6 cellular contexts compared by ENCODE assay signal in genomic region chr5:96395295-96395694, GRCh38. TPM values are rescaled to one million over a fixed set of nuclear protein-coding genes. Genes with fewer than 3 reads are reported as not detected.
"Had no signal": no experiment of that assay in that cellular context is flagged by ENCODE, and none has a peak within 500 bp of the region (broad histone marks: within the 10 kb centered on the region; RNA-seq: fewer than 3 reads in every experiment).

No MANE protein-coding gene starts in this region.

RNA-seq across cellular contexts. Expression of gene PCSK1, which starts 37.8 kb away (rescaled TPM):
- total RNA-seq: OCI-LY7, PC-3, PC-9, Right ventricle myocardium superior, SJCRH30, SJSA1 had no signal
